Comparison of ENCODE assay signal across 1 cellular context in genomic region chr9:36867672-36868471, GRCh38.
TF ChIP-seq lines count a peak whose summit lies in the region.

No MANE protein-coding gene starts in this region.

TF ChIP-seq in HepG2, 621 proteins besides CTCF, POLR2A, EP300 and RAD21 (continued from another document and continues in another):
- no peak for TF ChIP-seq SRF (IDR thresholded peaks at IDR 0.05; ENCODE audit: low read depth, low read length)
- peak; percentile 91 for TF ChIP-seq ZFP1 (CRISPR knock-in tag; IDR thresholded peaks at IDR 0.05)
- no peak for TF ChIP-seq ZNF691 (CRISPR knock-in tag; IDR thresholded peaks at IDR 0.05; ENCODE audit: borderline replicate concordance, low read depth)
- no peak for TF ChIP-seq BRCA1 (CRISPR knock-in tag; IDR thresholded peaks at IDR 0.05)
- peak; percentile 87 for TF ChIP-seq SMAD3 (CRISPR knock-in tag; IDR thresholded peaks at IDR 0.05)
- TF ChIP-seq ZBTB3 (CRISPR knock-in tag; IDR thresholded peaks at IDR 0.05; ENCODE audit: borderline replicate concordance, low read depth) = no peak
- peak; percentile 85; the same call in 1 of the 2 replicates for TF ChIP-seq ESRRA (CRISPR knock-in tag; IDR thresholded peaks at IDR 0.05; ENCODE audit: low read depth)
- TF ChIP-seq ZNF274 (CRISPR knock-in tag; IDR thresholded peaks at IDR 0.05) = no peak
- TF ChIP-seq ZNF83 (CRISPR knock-in tag; IDR thresholded peaks at IDR 0.05; ENCODE audit: borderline replicate concordance) = no peak
- TF ChIP-seq RBFOX2 (IDR thresholded peaks at IDR 0.05; ENCODE audit: low read depth, low read length) = no peak
- TF ChIP-seq KDM1A (CRISPR knock-in tag; IDR thresholded peaks at IDR 0.05) = no peak
- no peak for TF ChIP-seq SNAPC5 (CRISPR knock-in tag; IDR thresholded peaks at IDR 0.05; ENCODE audit: borderline replicate concordance)
- TF ChIP-seq BATF2 (CRISPR knock-in tag; IDR thresholded peaks at IDR 0.05) = no peak
- TF ChIP-seq NFKBIZ (CRISPR knock-in tag; IDR thresholded peaks at IDR 0.05) = peak; percentile 91
- TF ChIP-seq ZNF687 (CRISPR knock-in tag; IDR thresholded peaks at IDR 0.05) = peak; percentile 63
- no peak for TF ChIP-seq MZF1 (CRISPR knock-in tag; IDR thresholded peaks at IDR 0.05; ENCODE audit: borderline replicate concordance)
- TF ChIP-seq ZNF724P (CRISPR knock-in tag; IDR thresholded peaks at IDR 0.05; ENCODE audit: borderline replicate concordance) = no peak
- no peak for TF ChIP-seq KLF13 (CRISPR knock-in tag; IDR thresholded peaks at IDR 0.05)
- TF ChIP-seq ARNTL (CRISPR knock-in tag; IDR thresholded peaks at IDR 0.05) = no peak
- TF ChIP-seq RELA (CRISPR knock-in tag; IDR thresholded peaks at IDR 0.05) = no peak
- TF ChIP-seq EEA1 (CRISPR knock-in tag; IDR thresholded peaks at IDR 0.05; ENCODE audit: borderline replicate concordance) = no peak
- peak; percentile 84 for TF ChIP-seq FOXK2 (IDR thresholded peaks at IDR 0.05)
- TF ChIP-seq ZHX2 (IDR thresholded peaks at IDR 0.05; ENCODE audit: low read depth) = no peak
- TF ChIP-seq ZHX2 (CRISPR knock-in tag; IDR thresholded peaks at IDR 0.05; ENCODE audit: borderline replicate concordance) = 0 out of 2 replicates have a peak, but pooled peaks have one; percentile 77
- no peak for TF ChIP-seq EZH2 (conservative IDR thresholded peaks at IDR 0.05; ENCODE audit: low read depth, low read length)
- TF ChIP-seq ZNF446 (CRISPR knock-in tag; IDR thresholded peaks at IDR 0.05) = no peak
- TF ChIP-seq ZNF33A (CRISPR knock-in tag; IDR thresholded peaks at IDR 0.05; ENCODE audit: borderline replicate concordance) = no peak
- no peak for TF ChIP-seq THYN1 (CRISPR knock-in tag; IDR thresholded peaks at IDR 0.05; ENCODE audit: borderline replicate concordance, low read depth)
- no peak for TF ChIP-seq ZSCAN29 (CRISPR knock-in tag; conservative IDR thresholded peaks at IDR 0.05)
- 0 out of 2 replicates have a peak, but pooled peaks have one; percentile 9 for TF ChIP-seq ZNF343 (CRISPR knock-in tag; IDR thresholded peaks at IDR 0.05)
- TF ChIP-seq SNAPC4 (CRISPR knock-in tag; IDR thresholded peaks at IDR 0.05) = no peak; the same call in 1 of the 2 replicates
- peak; percentile 97 for TF ChIP-seq GATAD2A (CRISPR knock-in tag; IDR thresholded peaks at IDR 0.05)
- 0 out of 2 replicates have a peak, but pooled peaks have one; percentile 25 for TF ChIP-seq ZNF501 (CRISPR knock-in tag; IDR thresholded peaks at IDR 0.05)
- peak; percentile 98 for TF ChIP-seq FOXA3 (CRISPR knock-in tag; IDR thresholded peaks at IDR 0.05)
- no peak for TF ChIP-seq E2F2 (CRISPR knock-in tag; IDR thresholded peaks at IDR 0.05; ENCODE audit: borderline replicate concordance)
- TF ChIP-seq PITX1 (CRISPR knock-in tag; IDR thresholded peaks at IDR 0.05) = peak; percentile 95
- no peak for TF ChIP-seq ZUFSP (CRISPR knock-in tag; IDR thresholded peaks at IDR 0.05; ENCODE audit: borderline replicate concordance)
- no peak for TF ChIP-seq FOXM1 (CRISPR knock-in tag; IDR thresholded peaks at IDR 0.05)
- 0 out of 2 replicates have a peak, but pooled peaks have one; percentile 7 for TF ChIP-seq USF2 (IDR thresholded peaks at IDR 0.05; ENCODE audit: low read depth, low read length)
- TF ChIP-seq USF2 (CRISPR knock-in tag; IDR thresholded peaks at IDR 0.05; ENCODE audit: borderline replicate concordance) = no peak
